Comparison of ENCODE assay signal across 8 cellular contexts in genomic region chr17:82037113-82037888, GRCh38. TPM values are rescaled to one million over a fixed set of nuclear protein-coding genes. Genes with fewer than 3 reads are reported as not detected.
A peak's percentile ranks its signal among the peaks of the same experiment; 100 is the strongest.
DNase-seq lines count a peak whose midpoint lies in the region; TF ChIP-seq lines count a peak whose summit lies in the region.

TSS of gene DCXR (minus strand) at chr17:82037697. CDS start at chr17:82037682, 15 bp downstream.

- peak within 1 kb of the TSS; percentile 87 for H3K9ac ChIP-seq in ES-I3 (ENCODE audit: low read depth, low read length)

- H3K4me3 ChIP-seq in H7 (ENCODE audit: insufficient read depth, low read depth, low read length): peak within 1 kb of the TSS; percentile 65

- peaks cover 2% of the 10 kb centered on the region; the same call in 1 of the 2 replicates for H3K4me1 ChIP-seq in ES-I3 (ENCODE audit: insufficient read depth, low read length)

- DNase-seq in H7: peak; percentile 100
- peak; percentile 95 for DNase-seq in M059J (ENCODE audit: low read depth)
- peak; percentile 98 to 99 for DNase-seq in SHP77 (lab: John Stamatoyannopoulos, UW)
- peak; percentile 93 for DNase-seq in activated effector memory CD4-positive, alpha-beta T cell treated with Interleukin-2 at 50 U/mL for 16 hours
- peak; percentile 87 for DNase-seq in fibroblast of peridontal ligament (ENCODE audit: extremely low read depth)

- peak within 1 kb of the TSS; percentile 76 to 88 (median 85) for H3K4me3 Mint-ChIP-seq in nephron
- peak within 1 kb of the TSS; percentile 75 for H3K4me3 Mint-ChIP-seq in stimulated activated naive CD8-positive, alpha-beta T cell treated with anti-CD3 and anti-CD28 coated beads, Interleukin-15, Interleukin-2, amounts not matched to agents 100 ng/mL and 50 ng/mL, for 24 hours

- H3K27me3 ChIP-seq in H7 (ENCODE audit: control insufficient read depth, insufficient read depth, low read length): no peaks in the 10 kb centered on the region; the same call in 1 of the 2 replicates

- H3K9me3 Mint-ChIP-seq in nephron: no peaks in the 10 kb centered on the region
- H3K9me3 Mint-ChIP-seq in stimulated activated naive CD8-positive, alpha-beta T cell treated with anti-CD3 and anti-CD28 coated beads, Interleukin-15, Interleukin-2, amounts not matched to agents 100 ng/mL and 50 ng/mL, for 24 hours: no peaks in the 10 kb centered on the region

- no peaks in the 10 kb centered on the region for H3K36me3 Mint-ChIP-seq in nephron (ENCODE audit: low read depth)
- H3K36me3 Mint-ChIP-seq in stimulated activated naive CD8-positive, alpha-beta T cell treated with anti-CD3 and anti-CD28 coated beads, Interleukin-15, Interleukin-2, amounts not matched to agents 100 ng/mL and 50 ng/mL, for 24 hours (ENCODE audit: low read depth): no peaks in the 10 kb centered on the region

- peaks cover 21% of the 10 kb centered on the region for H3K27me3 Mint-ChIP-seq in nephron (ENCODE audit: low read depth)
- H3K27me3 Mint-ChIP-seq in stimulated activated naive CD8-positive, alpha-beta T cell treated with anti-CD3 and anti-CD28 coated beads, Interleukin-15, Interleukin-2, amounts not matched to agents 100 ng/mL and 50 ng/mL, for 24 hours: no peaks in the 10 kb centered on the region

- H3K9me3 ChIP-seq in ES-I3 (ENCODE audit: control insufficient read depth, insufficient read depth, low read length): no peaks in the 10 kb centered on the region

- H3K36me3 ChIP-seq in ES-I3 (ENCODE audit: insufficient read depth, low read length): no peaks in the 10 kb centered on the region
- H3K36me3 ChIP-seq in H7 (replicated peaks; ENCODE audit: control insufficient read depth, insufficient read depth, low read length): no peaks in the 10 kb centered on the region

- peak within 1 kb of the TSS in 2 of 3 experiments; percentile 43 to 88 for H3K27ac Mint-ChIP-seq in nephron
- peak within 1 kb of the TSS; percentile 86 for H3K27ac Mint-ChIP-seq in stimulated activated naive CD8-positive, alpha-beta T cell treated with anti-CD3 and anti-CD28 coated beads, Interleukin-15, Interleukin-2, amounts not matched to agents 100 ng/mL and 50 ng/mL, for 24 hours

- peaks cover 20% of the 10 kb centered on the region for H3K4me1 Mint-ChIP-seq in nephron
- H3K4me1 Mint-ChIP-seq in stimulated activated naive CD8-positive, alpha-beta T cell treated with anti-CD3 and anti-CD28 coated beads, Interleukin-15, Interleukin-2, amounts not matched to agents 100 ng/mL and 50 ng/mL, for 24 hours (ENCODE audit: low read depth): peaks cover 20% of the 10 kb centered on the region

- TF ChIP-seq CTCF in nephron (IDR thresholded peaks at IDR 0.05; ENCODE audit: unreplicated experiment in 3 of 3): peak; percentile 74 to 98 (median 80)

RNA-seq across cellular contexts. Expression of gene DCXR, which starts in this region (rescaled TPM):
- total RNA-seq in H7 (2014; rRNA removed; shearing (Covaris generic)): 72.7 and 110 TPM in 2 replicates
- total RNA-seq in M059J (2014; rRNA removed; shearing (Covaris generic)): 81.6 and 117 TPM in 2 replicates

Comparison
In these comparisons a context has a peak if more than half of its experiments do, and no peak if none do; other contexts are left out.
1. Peak in every context shown above with its lines: DNase-seq and H3K4me3 ChIP-seq.